Comparison of ENCODE assay signal across 1 cellular context in the genomic region with DNA sequence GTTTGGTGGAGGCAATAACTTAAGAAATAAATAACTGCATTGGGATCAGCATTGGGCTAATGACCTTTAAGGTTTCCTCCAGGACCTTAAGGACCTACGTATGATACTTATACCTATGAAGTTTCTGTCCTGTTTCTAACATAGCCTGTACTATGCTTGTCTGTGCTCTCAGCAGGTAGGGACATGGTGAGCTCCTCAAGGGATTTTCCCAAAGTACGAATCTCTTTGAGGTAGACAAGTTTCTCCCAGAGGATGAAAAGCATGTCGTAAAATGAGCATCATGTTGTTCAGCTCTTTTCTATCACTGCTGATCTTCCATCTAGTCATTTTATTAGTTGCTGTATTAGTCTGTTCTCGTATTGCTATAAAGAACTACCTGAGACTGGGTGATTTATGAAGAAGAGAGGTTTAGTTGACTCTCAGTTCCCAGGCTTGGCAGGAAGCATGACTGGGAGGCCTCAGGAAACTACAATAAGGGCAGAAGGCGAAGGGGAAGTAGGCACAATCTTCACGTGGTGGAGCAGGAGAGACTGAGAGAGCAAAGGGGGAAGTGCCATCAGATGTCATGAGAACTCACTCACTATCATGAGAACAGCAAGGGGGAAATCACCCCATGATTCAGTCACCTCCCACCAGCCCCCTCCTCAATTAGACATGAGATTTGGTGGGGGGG.
TF ChIP-seq lines count a peak whose summit lies in the region.

No MANE protein-coding gene starts in this region.

TF ChIP-seq in GM12878, 131 proteins besides CTCF, POLR2A, EP300 and RAD21 (continued from another document):
- TF ChIP-seq, protein P1, sequence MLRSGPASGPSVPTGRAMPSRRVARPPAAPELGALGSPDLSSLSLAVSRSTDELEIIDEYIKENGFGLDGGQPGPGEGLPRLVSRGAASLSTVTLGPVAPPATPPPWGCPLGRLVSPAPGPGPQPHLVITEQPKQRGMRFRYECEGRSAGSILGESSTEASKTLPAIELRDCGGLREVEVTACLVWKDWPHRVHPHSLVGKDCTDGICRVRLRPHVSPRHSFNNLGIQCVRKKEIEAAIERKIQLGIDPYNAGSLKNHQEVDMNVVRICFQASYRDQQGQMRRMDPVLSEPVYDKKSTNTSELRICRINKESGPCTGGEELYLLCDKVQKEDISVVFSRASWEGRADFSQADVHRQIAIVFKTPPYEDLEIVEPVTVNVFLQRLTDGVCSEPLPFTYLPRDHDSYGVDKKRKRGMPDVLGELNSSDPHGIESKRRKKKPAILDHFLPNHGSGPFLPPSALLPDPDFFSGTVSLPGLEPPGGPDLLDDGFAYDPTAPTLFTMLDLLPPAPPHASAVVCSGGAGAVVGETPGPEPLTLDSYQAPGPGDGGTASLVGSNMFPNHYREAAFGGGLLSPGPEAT (IDR thresholded peaks at IDR 0.05; ENCODE audit: low read depth), result no peak
- TF ChIP-seq, protein P2, sequence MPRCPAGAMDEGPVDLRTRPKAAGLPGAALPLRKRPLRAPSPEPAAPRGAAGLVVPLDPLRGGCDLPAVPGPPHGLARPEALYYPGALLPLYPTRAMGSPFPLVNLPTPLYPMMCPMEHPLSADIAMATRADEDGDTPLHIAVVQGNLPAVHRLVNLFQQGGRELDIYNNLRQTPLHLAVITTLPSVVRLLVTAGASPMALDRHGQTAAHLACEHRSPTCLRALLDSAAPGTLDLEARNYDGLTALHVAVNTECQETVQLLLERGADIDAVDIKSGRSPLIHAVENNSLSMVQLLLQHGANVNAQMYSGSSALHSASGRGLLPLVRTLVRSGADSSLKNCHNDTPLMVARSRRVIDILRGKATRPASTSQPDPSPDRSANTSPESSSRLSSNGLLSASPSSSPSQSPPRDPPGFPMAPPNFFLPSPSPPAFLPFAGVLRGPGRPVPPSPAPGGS (IDR thresholded peaks at IDR 0.05; ENCODE audit: borderline replicate concordance, insufficient read depth, low read depth, low read length, poor library complexity, severe bottlenecking), result no peak
- no peak for TF ChIP-seq STAT1 (conservative IDR thresholded peaks at IDR 0.05)
- TF ChIP-seq EED (IDR thresholded peaks at IDR 0.05; ENCODE audit: low read depth), result 0 out of 2 replicates have a peak, but pooled peaks have one; percentile 17
- TF ChIP-seq RFX5 (IDR thresholded peaks at IDR 0.05; ENCODE audit: low read depth, low read length), result no peak
- no peak for TF ChIP-seq SMAD1 (IDR thresholded peaks at IDR 0.05; ENCODE audit: low read depth, partially characterized antibody)
- TF ChIP-seq NR2C2 (IDR thresholded peaks at IDR 0.05; ENCODE audit: borderline replicate concordance, control insufficient read depth, insufficient read length, low read depth), result no peak
- TF ChIP-seq BMI1 (IDR thresholded peaks at IDR 0.05; ENCODE audit: borderline replicate concordance), result no peak
- TF ChIP-seq ZSCAN29 (IDR thresholded peaks at IDR 0.05), result no peak
- TF ChIP-seq, protein P3, sequence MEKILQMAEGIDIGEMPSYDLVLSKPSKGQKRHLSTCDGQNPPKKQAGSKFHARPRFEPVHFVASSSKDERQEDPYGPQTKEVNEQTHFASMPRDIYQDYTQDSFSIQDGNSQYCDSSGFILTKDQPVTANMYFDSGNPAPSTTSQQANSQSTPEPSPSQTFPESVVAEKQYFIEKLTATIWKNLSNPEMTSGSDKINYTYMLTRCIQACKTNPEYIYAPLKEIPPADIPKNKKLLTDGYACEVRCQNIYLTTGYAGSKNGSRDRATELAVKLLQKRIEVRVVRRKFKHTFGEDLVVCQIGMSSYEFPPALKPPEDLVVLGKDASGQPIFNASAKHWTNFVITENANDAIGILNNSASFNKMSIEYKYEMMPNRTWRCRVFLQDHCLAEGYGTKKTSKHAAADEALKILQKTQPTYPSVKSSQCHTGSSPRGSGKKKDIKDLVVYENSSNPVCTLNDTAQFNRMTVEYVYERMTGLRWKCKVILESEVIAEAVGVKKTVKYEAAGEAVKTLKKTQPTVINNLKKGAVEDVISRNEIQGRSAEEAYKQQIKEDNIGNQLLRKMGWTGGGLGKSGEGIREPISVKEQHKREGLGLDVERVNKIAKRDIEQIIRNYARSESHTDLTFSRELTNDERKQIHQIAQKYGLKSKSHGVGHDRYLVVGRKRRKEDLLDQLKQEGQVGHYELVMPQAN (conservative IDR thresholded peaks at IDR 0.05), result no peak
- no peak for TF ChIP-seq RB1 (IDR thresholded peaks at IDR 0.05; ENCODE audit: borderline replicate concordance)
- no peak for TF ChIP-seq PAX5 (IDR thresholded peaks at IDR 0.05; ENCODE audit: borderline replicate concordance, low read depth, low read length)
- TF ChIP-seq IKZF2 (IDR thresholded peaks at IDR 0.05), result peak; percentile 28 to 50; a peak in 1 of 4 replicates
- TF ChIP-seq, protein P4, sequence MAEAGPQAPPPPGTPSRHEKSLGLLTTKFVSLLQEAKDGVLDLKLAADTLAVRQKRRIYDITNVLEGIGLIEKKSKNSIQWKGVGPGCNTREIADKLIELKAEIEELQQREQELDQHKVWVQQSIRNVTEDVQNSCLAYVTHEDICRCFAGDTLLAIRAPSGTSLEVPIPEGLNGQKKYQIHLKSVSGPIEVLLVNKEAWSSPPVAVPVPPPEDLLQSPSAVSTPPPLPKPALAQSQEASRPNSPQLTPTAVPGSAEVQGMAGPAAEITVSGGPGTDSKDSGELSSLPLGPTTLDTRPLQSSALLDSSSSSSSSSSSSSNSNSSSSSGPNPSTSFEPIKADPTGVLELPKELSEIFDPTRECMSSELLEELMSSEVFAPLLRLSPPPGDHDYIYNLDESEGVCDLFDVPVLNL (IDR thresholded peaks at IDR 0.05; ENCODE audit: low read depth, low read length), result no peak
- TF ChIP-seq, protein P5, sequence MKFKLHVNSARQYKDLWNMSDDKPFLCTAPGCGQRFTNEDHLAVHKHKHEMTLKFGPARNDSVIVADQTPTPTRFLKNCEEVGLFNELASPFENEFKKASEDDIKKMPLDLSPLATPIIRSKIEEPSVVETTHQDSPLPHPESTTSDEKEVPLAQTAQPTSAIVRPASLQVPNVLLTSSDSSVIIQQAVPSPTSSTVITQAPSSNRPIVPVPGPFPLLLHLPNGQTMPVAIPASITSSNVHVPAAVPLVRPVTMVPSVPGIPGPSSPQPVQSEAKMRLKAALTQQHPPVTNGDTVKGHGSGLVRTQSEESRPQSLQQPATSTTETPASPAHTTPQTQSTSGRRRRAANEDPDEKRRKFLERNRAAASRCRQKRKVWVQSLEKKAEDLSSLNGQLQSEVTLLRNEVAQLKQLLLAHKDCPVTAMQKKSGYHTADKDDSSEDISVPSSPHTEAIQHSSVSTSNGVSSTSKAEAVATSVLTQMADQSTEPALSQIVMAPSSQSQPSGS (IDR thresholded peaks at IDR 0.05; ENCODE audit: low read length), result peak; percentile 60; the same call in 1 of the 2 replicates
- no peak for TF ChIP-seq ZNF207 (IDR thresholded peaks at IDR 0.05; ENCODE audit: borderline replicate concordance)
- no peak for TF ChIP-seq HDAC2 (IDR thresholded peaks at IDR 0.05)
- TF ChIP-seq, protein P6, sequence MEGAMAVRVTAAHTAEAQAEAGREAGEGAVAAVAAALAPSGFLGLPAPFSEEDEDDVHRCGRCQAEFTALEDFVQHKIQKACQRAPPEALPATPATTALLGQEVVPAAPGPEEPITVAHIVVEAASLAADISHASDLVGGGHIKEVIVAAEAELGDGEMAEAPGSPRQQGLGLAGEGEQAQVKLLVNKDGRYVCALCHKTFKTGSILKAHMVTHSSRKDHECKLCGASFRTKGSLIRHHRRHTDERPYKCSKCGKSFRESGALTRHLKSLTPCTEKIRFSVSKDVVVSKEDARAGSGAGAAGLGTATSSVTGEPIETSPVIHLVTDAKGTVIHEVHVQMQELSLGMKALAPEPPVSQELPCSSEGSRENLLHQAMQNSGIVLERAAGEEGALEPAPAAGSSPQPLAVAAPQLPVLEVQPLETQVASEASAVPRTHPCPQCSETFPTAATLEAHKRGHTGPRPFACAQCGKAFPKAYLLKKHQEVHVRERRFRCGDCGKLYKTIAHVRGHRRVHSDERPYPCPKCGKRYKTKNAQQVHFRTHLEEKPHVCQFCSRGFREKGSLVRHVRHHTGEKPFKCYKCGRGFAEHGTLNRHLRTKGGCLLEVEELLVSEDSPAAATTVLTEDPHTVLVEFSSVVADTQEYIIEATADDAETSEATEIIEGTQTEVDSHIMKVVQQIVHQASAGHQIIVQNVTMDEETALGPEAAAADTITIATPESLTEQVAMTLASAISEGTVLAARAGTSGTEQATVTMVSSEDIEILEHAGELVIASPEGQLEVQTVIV (IDR thresholded peaks at IDR 0.05; ENCODE audit: borderline replicate concordance, partially characterized antibody), result no peak
- TF ChIP-seq SRF (IDR thresholded peaks at IDR 0.05; ENCODE audit: low read depth in 2 of 2, low read length in 2 of 2), result no peak
- TF ChIP-seq MTA3 (IDR thresholded peaks at IDR 0.05; ENCODE audit: borderline replicate concordance, low read length), result no peak
- TF ChIP-seq YY1 (IDR thresholded peaks at IDR 0.05; ENCODE audit: low read depth, low read length), result no peak
- TF ChIP-seq, protein P7, sequence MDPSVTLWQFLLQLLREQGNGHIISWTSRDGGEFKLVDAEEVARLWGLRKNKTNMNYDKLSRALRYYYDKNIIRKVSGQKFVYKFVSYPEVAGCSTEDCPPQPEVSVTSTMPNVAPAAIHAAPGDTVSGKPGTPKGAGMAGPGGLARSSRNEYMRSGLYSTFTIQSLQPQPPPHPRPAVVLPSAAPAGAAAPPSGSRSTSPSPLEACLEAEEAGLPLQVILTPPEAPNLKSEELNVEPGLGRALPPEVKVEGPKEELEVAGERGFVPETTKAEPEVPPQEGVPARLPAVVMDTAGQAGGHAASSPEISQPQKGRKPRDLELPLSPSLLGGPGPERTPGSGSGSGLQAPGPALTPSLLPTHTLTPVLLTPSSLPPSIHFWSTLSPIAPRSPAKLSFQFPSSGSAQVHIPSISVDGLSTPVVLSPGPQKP (IDR thresholded peaks at IDR 0.05; ENCODE audit: low read depth, low read length), result no peak
- TF ChIP-seq, protein P8, sequence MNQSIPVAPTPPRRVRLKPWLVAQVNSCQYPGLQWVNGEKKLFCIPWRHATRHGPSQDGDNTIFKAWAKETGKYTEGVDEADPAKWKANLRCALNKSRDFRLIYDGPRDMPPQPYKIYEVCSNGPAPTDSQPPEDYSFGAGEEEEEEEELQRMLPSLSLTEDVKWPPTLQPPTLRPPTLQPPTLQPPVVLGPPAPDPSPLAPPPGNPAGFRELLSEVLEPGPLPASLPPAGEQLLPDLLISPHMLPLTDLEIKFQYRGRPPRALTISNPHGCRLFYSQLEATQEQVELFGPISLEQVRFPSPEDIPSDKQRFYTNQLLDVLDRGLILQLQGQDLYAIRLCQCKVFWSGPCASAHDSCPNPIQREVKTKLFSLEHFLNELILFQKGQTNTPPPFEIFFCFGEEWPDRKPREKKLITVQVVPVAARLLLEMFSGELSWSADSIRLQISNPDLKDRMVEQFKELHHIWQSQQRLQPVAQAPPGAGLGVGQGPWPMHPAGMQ (IDR thresholded peaks at IDR 0.05; ENCODE audit: borderline replicate concordance), result no peak
- TF ChIP-seq HDAC6 (IDR thresholded peaks at IDR 0.05; ENCODE audit: unreplicated experiment), result no peak
- TF ChIP-seq, protein P9, sequence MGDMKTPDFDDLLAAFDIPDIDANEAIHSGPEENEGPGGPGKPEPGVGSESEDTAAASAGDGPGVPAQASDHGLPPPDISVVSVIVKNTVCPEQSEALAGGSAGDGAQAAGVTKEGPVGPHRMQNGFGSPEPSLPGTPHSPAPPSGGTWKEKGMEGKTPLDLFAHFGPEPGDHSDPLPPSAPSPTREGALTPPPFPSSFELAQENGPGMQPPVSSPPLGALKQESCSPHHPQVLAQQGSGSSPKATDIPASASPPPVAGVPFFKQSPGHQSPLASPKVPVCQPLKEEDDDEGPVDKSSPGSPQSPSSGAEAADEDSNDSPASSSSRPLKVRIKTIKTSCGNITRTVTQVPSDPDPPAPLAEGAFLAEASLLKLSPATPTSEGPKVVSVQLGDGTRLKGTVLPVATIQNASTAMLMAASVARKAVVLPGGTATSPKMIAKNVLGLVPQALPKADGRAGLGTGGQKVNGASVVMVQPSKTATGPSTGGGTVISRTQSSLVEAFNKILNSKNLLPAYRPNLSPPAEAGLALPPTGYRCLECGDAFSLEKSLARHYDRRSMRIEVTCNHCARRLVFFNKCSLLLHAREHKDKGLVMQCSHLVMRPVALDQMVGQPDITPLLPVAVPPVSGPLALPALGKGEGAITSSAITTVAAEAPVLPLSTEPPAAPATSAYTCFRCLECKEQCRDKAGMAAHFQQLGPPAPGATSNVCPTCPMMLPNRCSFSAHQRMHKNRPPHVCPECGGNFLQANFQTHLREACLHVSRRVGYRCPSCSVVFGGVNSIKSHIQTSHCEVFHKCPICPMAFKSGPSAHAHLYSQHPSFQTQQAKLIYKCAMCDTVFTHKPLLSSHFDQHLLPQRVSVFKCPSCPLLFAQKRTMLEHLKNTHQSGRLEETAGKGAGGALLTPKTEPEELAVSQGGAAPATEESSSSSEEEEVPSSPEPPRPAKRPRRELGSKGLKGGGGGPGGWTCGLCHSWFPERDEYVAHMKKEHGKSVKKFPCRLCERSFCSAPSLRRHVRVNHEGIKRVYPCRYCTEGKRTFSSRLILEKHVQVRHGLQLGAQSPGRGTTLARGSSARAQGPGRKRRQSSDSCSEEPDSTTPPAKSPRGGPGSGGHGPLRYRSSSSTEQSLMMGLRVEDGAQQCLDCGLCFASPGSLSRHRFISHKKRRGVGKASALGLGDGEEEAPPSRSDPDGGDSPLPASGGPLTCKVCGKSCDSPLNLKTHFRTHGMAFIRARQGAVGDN (IDR thresholded peaks at IDR 0.05), result no peak
- TF ChIP-seq SREBF2 (IDR thresholded peaks at IDR 0.05; ENCODE audit: low read length), result no peak
- TF ChIP-seq SP1 (IDR thresholded peaks at IDR 0.05; ENCODE audit: low read depth, low read length), result no peak
- TF ChIP-seq, protein P10, sequence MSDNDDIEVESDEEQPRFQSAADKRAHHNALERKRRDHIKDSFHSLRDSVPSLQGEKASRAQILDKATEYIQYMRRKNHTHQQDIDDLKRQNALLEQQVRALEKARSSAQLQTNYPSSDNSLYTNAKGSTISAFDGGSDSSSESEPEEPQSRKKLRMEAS (IDR thresholded peaks at IDR 0.05; ENCODE audit: low read depth, low read length), result no peak
- TF ChIP-seq POLR2AphosphoS2 (IDR thresholded peaks at IDR 0.05; ENCODE audit: low read depth, low read length), result no peak
- TF ChIP-seq ATF7 (IDR thresholded peaks at IDR 0.05; ENCODE audit: low read depth), result no peak
